Comparison of ENCODE assay signal across 19 cellular contexts in genomic region chr6:127550403-127550802, GRCh38.
DNase-seq lines count a peak whose midpoint lies in the region; ATAC-seq lines count a peak whose summit lies in the region.
"Had no signal": no experiment of that assay in that cellular context is flagged by ENCODE, and none has a peak within 500 bp of the region (broad histone marks: within the 10 kb centered on the region; RNA-seq: fewer than 3 reads in every experiment).

No MANE protein-coding gene starts in this region.

- no peak for ATAC-seq in HG03442 (IDR thresholded peaks at IDR 0.05; ENCODE audit: unreplicated experiment)
- ATAC-seq: WTC11 had no signal

- DNase-seq in COLO829 (ENCODE audit: low spot score): peak; percentile 30
- DNase-seq in NCI-H226: peak; percentile 8
- DNase-seq in fibroblast of gingiva (ENCODE audit: low read depth): peak; percentile 54
- peak; percentile 51 for DNase-seq in non-pigmented ciliary epithelial cell (ENCODE audit: low read depth)
- no peak for DNase-seq in NCI-H2196 treated with DMSO at 0.1 percent for 48 hours (lab: John Stamatoyannopoulos, UW; ENCODE audit: unreplicated experiment)
- no peak for DNase-seq in activated naive CD4-positive, alpha-beta T cell treated with Interleukin-2 at 50 U/mL for 16 hours
- no peak for DNase-seq in effector CD8-positive, alpha-beta T cell (lab: John Stamatoyannopoulos, UW)
- DNase-seq: BE2C; colonic mucosa; DMS79 treated with DMSO at 0.1 percent for 48 hours; hippocampal formation; Kasumi-1; left cardiac atrium; NCI-H1417; SHP77; stimulated activated CD4-positive, alpha-beta T cell treated with anti-CD3 and anti-CD28 coated beads, Interleukin-4, amount 100 ng/mL, for 1 hour; T-helper 1 cell had no signal

Comparison
In these comparisons a context has a peak if more than half of its experiments do, and no peak if none do; other contexts are left out.
1. DNase-seq: peak in COLO829 (single experiment), NCI-H226 (single experiment), fibroblast of gingiva (single experiment) and non-pigmented ciliary epithelial cell (single experiment); none in NCI-H2196 treated with DMSO at 0.1 percent for 48 hours (single experiment), activated naive CD4-positive, alpha-beta T cell treated with Interleukin-2 at 50 U/mL for 16 hours (single experiment) and effector CD8-positive, alpha-beta T cell (single experiment).